In the genomic region with DNA sequence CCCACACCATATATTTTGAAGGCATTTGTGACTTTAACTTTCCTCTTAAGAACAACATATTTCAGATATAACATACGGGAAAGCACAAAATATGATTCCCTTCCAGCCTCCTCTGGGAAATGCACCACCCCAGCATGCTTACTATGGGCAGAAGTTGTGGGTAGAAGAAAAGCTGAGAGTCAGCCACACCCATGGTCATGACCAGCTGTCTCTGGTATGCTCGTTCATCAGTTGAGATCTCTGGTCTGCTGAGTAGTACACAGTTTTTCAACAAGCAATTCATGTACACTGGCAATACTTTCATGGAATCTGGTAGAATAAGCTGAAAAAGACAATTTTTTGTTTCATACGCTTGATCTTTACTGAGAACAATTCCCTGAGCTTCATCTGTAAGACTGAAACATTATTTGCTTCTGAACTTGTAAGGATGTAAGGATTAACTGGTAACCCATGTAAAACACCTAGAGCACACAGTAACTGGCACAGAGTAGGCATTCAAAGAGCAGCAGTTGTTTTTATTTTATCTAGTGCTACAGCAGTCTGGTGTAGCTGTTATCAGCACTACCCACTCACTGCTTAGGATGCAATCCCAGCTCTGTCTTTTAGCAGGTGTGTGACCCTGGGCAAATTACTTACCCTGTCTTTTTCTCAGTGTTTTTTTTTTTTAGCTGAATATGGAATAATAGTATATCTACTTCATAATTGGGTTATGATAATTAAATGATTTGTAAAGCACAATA, we compare ENCODE assay signal across 16 cellular contexts. TPM values are rescaled to one million over a fixed set of nuclear protein-coding genes. Genes with fewer than 3 reads are reported as not detected.
DNase-seq lines count a peak whose midpoint lies in the region; ATAC-seq, FAIRE-seq and TF ChIP-seq lines count a peak whose summit lies in the region.
"Had no signal": no experiment of that assay in that cellular context is flagged by ENCODE, and none has a peak within 500 bp of the region (broad histone marks: within the 10 kb centered on the region; RNA-seq: fewer than 3 reads in every experiment).

No MANE protein-coding gene starts in this region.

- H3K27ac Mint-ChIP-seq in astrocyte (ENCODE audit: unreplicated experiment), result peak overlapping the region; percentile 13
- no peak overlapping the region for H3K27ac Mint-ChIP-seq in activated CD8-positive, alpha-beta memory T cell treated with anti-CD3 and anti-CD28 coated beads, Interleukin-2, amount 10 ng/mL, durations not matched to agents 7 days and 5 days
- H3K27ac Mint-ChIP-seq: activated naive CD4-positive, alpha-beta T cell treated with anti-CD3 and anti-CD28 coated beads, Interleukin-2, amount 50 U/mL, for 72 hours had no signal

- H3K4me1 ChIP-seq in right cardiac atrium (ENCODE audit: control insufficient read depth, insufficient read depth, low read length) (no peaks in the 10 kb centered on the region), astrocyte (ENCODE audit: insufficient read depth, low read length) (peaks cover 18% of the 10 kb centered on the region)
- H3K4me1 ChIP-seq: transverse colon had no signal

- DNase-seq in left ventricle myocardium superior, result no peak
- no peak for DNase-seq in right cardiac atrium
- peak; percentile 49 for DNase-seq in astrocyte (ENCODE audit: low read depth)
- peak; percentile 29 for DNase-seq in fibroblast of the conjunctiva (ENCODE audit: low read depth)
- DNase-seq in stromal cell of bone marrow (ENCODE audit: low read depth), result peak; percentile 67
- no peak for DNase-seq in iPS-NIHi7 (ENCODE audit: extremely low spot score)
- no peak for DNase-seq in activated CD8-positive, alpha-beta memory T cell treated with anti-CD3 and anti-CD28 coated beads, Interleukin-2, amount 10 ng/mL, durations not matched to agents 7 days and 5 days
- no peak for DNase-seq in D721Med (ENCODE audit: insufficient read length, low spot score)
- DNase-seq: AML-193, Calu3, NCI-H2081 treated with DMSO at 0.1 percent for 48 hours, NCI-H82, T-cell, transverse colon had no signal

- H3K27ac ChIP-seq in right cardiac atrium (ENCODE audit: low read length) (no peak overlapping the region), astrocyte (ENCODE audit: low read depth, low read length) (peak overlapping the region; percentile 10)
- H3K27ac ChIP-seq: transverse colon had no signal

- 69% methylated on average over 3 of the region's 3 CpGs for WGBS in right cardiac atrium

- peaks cover 26% of the 10 kb centered on the region for H4K20me1 ChIP-seq in astrocyte (ENCODE audit: insufficient read depth, low read length)

- H3K36me3 ChIP-seq in astrocyte (ENCODE audit: insufficient read depth, low read length), result peaks cover 72% of the 10 kb centered on the region

- H3K27me3 ChIP-seq in right cardiac atrium (ENCODE audit: control insufficient read depth, insufficient read depth) (no peaks in the 10 kb centered on the region), astrocyte (ENCODE audit: insufficient read depth, low read length) (no peaks in the 10 kb centered on the region)
- H3K27me3 ChIP-seq: transverse colon had no signal

- FAIRE-seq in astrocyte (lab: Jason Lieb, UNC), result peak; percentile 85
- FAIRE-seq in D721Med (lab: Jason Lieb, UNC), result no peak

- H3K36me3 Mint-ChIP-seq in astrocyte (ENCODE audit: low read depth, unreplicated experiment), result peaks cover 22% of the 10 kb centered on the region
- peaks cover 28% of the 10 kb centered on the region for H3K36me3 Mint-ChIP-seq in activated CD8-positive, alpha-beta memory T cell treated with anti-CD3 and anti-CD28 coated beads, Interleukin-2, amount 10 ng/mL, durations not matched to agents 7 days and 5 days

- H3K9ac ChIP-seq in astrocyte (ENCODE audit: low read length), result peak overlapping the region; percentile 15

- CTCF ChIA-PET in activated CD8-positive, alpha-beta memory T cell treated with anti-CD3 and anti-CD28 coated beads, Interleukin-2, amount 10 ng/mL, durations not matched to agents 7 days and 5 days (lab: Charles Lee), result no interaction called here

- H3K4me2 ChIP-seq in astrocyte (ENCODE audit: low read length), result no peak overlapping the region

- no peaks in the 10 kb centered on the region for H3K9me3 ChIP-seq in right cardiac atrium (ENCODE audit: control insufficient read depth, low read length)
- no peaks in the 10 kb centered on the region for H3K9me3 ChIP-seq in astrocyte (ENCODE audit: insufficient read depth, low read depth, low read length)
- H3K9me3 ChIP-seq: transverse colon had no signal

- no peaks in the 10 kb centered on the region for H3K27me3 Mint-ChIP-seq in astrocyte (ENCODE audit: low read depth, unreplicated experiment)
- H3K27me3 Mint-ChIP-seq in activated CD8-positive, alpha-beta memory T cell treated with anti-CD3 and anti-CD28 coated beads, Interleukin-2, amount 10 ng/mL, durations not matched to agents 7 days and 5 days, result no peaks in the 10 kb centered on the region
- H3K27me3 Mint-ChIP-seq: T-cell had no signal

- H2AFZ ChIP-seq in astrocyte (ENCODE audit: low read depth, low read length), result no peak overlapping the region

- intact Hi-C loops in left ventricle myocardium superior (cut with micrococcal nuclease), result no loop called here
- intact Hi-C loops in right cardiac atrium (cut with DNase I), result loop anchor here in 2 of 4 donors (10.0 kb wide), 2 partner anchors 152 to 562 kb away; a partner anchor contains a TSS

- no peaks in the 10 kb centered on the region for H3K9me3 Mint-ChIP-seq in astrocyte (ENCODE audit: unreplicated experiment)
- H3K9me3 Mint-ChIP-seq in activated CD8-positive, alpha-beta memory T cell treated with anti-CD3 and anti-CD28 coated beads, Interleukin-2, amount 10 ng/mL, durations not matched to agents 7 days and 5 days (ENCODE audit: low read depth), result no peaks in the 10 kb centered on the region
- H3K9me3 Mint-ChIP-seq: activated naive CD4-positive, alpha-beta T cell treated with anti-CD3 and anti-CD28 coated beads, Interleukin-2, amount 50 U/mL, for 72 hours; T-cell had no signal

- H3K4me3 Mint-ChIP-seq in astrocyte (ENCODE audit: unreplicated experiment), result no peak overlapping the region
- no peak overlapping the region for H3K4me3 Mint-ChIP-seq in activated CD8-positive, alpha-beta memory T cell treated with anti-CD3 and anti-CD28 coated beads, Interleukin-2, amount 10 ng/mL, durations not matched to agents 7 days and 5 days
- H3K4me3 Mint-ChIP-seq: T-cell had no signal

- ATAC-seq in left ventricle myocardium superior (peak; percentile 65), right cardiac atrium (no peak)
- ATAC-seq in activated CD8-positive, alpha-beta memory T cell treated with anti-CD3 and anti-CD28 coated beads, Interleukin-2, amount 10 ng/mL, durations not matched to agents 7 days and 5 days, result no peak
- ATAC-seq: activated CD4-positive, CD25-positive, alpha-beta regulatory T cell treated with anti-CD3 and anti-CD28 coated beads, Interleukin-2, amount 50 U/mL, for 24 hours; activated naive CD4-positive, alpha-beta T cell treated with anti-CD3 and anti-CD28 coated beads, Interleukin-2, amount 50 U/mL, for 72 hours; T-cell had no signal

- H3K4me1 Mint-ChIP-seq in astrocyte (ENCODE audit: low read depth, unreplicated experiment), result peaks cover 48% of the 10 kb centered on the region
- H3K4me1 Mint-ChIP-seq in activated CD8-positive, alpha-beta memory T cell treated with anti-CD3 and anti-CD28 coated beads, Interleukin-2, amount 10 ng/mL, durations not matched to agents 7 days and 5 days, result peaks cover 14% of the 10 kb centered on the region

- no peak overlapping the region for H3K4me3 ChIP-seq in right cardiac atrium (ENCODE audit: low read length)
- no peak overlapping the region for H3K4me3 ChIP-seq in astrocyte (ENCODE audit: insufficient read depth, low read depth, low read length)
- H3K4me3 ChIP-seq: transverse colon had no signal

- TF ChIP-seq CTCF in astrocyte (IDR thresholded peaks at IDR 0.05; ENCODE audit: insufficient read depth, low read depth, low read length) (no peak), D721Med (IDR thresholded peaks at IDR 0.05; ENCODE audit: insufficient read depth, missing control alignments) (no peak)

- peaks cover 9% of the 10 kb centered on the region for H3K79me2 ChIP-seq in astrocyte (ENCODE audit: insufficient read depth, low read length)

RNA-seq across cellular contexts. Expression of a gene that starts 47.6 kb away (rescaled TPM):
- total RNA-seq in left ventricle myocardium superior, result 31.5 TPM
- total RNA-seq in right cardiac atrium, result 10 to 100 TPM; 31.7 to 38.9 (median 34.5) TPM
- polyA plus RNA-seq in right cardiac atrium, result 5.9 TPM
- 32.9 and 35.2 TPM in 2 replicates for total RNA-seq in astrocyte
- 10 to 100 TPM; 47.8 to 51.6 TPM for total RNA-seq in activated CD8-positive, alpha-beta memory T cell treated with anti-CD3 and anti-CD28 coated beads, Interleukin-2, amount 10 ng/mL, durations not matched to agents 7 days and 5 days

Comparison
In these comparisons a context has a peak if more than half of its experiments do, and no peak if none do; other contexts are left out.
1. DNase-seq: peak in astrocyte (single experiment), fibroblast of the conjunctiva (single experiment) and stromal cell of bone marrow (single experiment); none in left ventricle myocardium superior (single experiment), right cardiac atrium (0 of 3), iPS-NIHi7 (single experiment), activated CD8-positive, alpha-beta memory T cell treated with anti-CD3 and anti-CD28 coated beads, Interleukin-2, amount 10 ng/mL, durations not matched to agents 7 days and 5 days (single experiment) and D721Med (single experiment).